12 cellular contexts compared by ENCODE assay signal in the genomic region with DNA sequence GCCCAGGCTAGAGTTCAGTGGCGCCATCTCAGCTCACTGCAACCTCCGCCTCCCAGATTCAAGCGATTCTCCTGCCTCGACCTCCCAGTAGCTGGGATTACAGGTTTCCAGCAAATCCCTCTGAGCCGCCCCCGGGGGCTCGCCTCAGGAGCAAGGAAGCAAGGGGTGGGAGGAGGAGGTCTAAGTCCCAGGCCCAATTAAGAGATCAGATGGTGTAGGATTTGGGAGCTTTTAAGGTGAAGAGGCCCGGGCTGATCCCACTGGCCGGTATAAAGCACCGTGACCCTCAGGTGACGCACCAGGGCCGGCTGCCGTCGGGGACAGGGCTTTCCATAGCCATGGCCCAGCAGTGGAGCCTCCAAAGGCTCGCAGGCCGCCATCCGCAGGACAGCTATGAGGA. TPM values are rescaled to one million over a fixed set of nuclear protein-coding genes. Genes with fewer than 3 reads are reported as not detected.
"Had no signal": no experiment of that assay in that cellular context is flagged by ENCODE, and none has a peak within 500 bp of the region (broad histone marks: within the 10 kb centered on the region; RNA-seq: fewer than 3 reads in every experiment).

A gene (plus strand): TSS at position 301 of the 400 bp plus-strand sequence. CDS start 38 bp downstream, at position 339.

RNA-seq across cellular contexts. Expression of the gene that starts here (rescaled TPM):
- total RNA-seq: OCI-LY7, PC-3, PC-9, Peyer's patch, Right ventricle myocardium inferior, Right ventricle myocardium superior, RPMI7951, SJCRH30, SJSA1, SK-MEL-5, T-cell had no signal
- polyA plus RNA-seq: SK-N-SH had no signal
